In genomic region chrX:12881914-12882313, GRCh38 we compare ENCODE assay signal across 21 cellular contexts. TPM values are rescaled to one million over a fixed set of nuclear protein-coding genes. Genes with fewer than 3 reads are reported as not detected.
DNase-seq lines count a peak whose midpoint lies in the region; ATAC-seq, FAIRE-seq and TF ChIP-seq lines count a peak whose summit lies in the region.
"Had no signal": no experiment of that assay in that cellular context is flagged by ENCODE, and none has a peak within 500 bp of the region (broad histone marks: within the 10 kb centered on the region; RNA-seq: fewer than 3 reads in every experiment).

No MANE protein-coding gene starts in this region.

- WGBS in A549 (ENCODE audit: missing lambda C conversion rate): 68% methylated on average over 2 of the region's 2 CpGs
- 66% methylated on average over 2 of the region's 2 CpGs for WGBS in GM12878 (ENCODE audit: insufficient coverage, insufficient replicate concordance, low lambda C conversion rate, missing lambda C conversion rate)

- H3K9me3 ChIP-seq in A549 (no peaks in the 10 kb centered on the region), GM12878 (replicated peaks; ENCODE audit: control insufficient read depth, insufficient read depth, low read length) (peaks cover 3% of the 10 kb centered on the region; the same call in 2 of the 3 replicates)

- in situ Hi-C loops in GM12878 (cut with MboI): loop anchor here (25.0 kb wide), 1 partner anchor 2005 kb away; no protein-coding TSS in a partner anchor

- H3K9ac ChIP-seq in KMS-11 (no peak overlapping the region), GM12878 (ENCODE audit: control insufficient read depth, insufficient read depth, low read length) (no peak overlapping the region)
- H3K9ac ChIP-seq: BLaER1 treated with 17β-estradiol and CSF1 and Interleukin-3, amounts not matched to agents 10 nM and 100 nM had no signal

- H3K36me3 ChIP-seq in KMS-11 (ENCODE audit: insufficient read depth) (no peaks in the 10 kb centered on the region), GM12878 (ENCODE audit: control insufficient read depth in 2 of 2, insufficient read depth in 2 of 2, low read length in 1 of 2) (peaks cover 4 to 9% of the 10 kb centered on the region in 2 experiments)

- SMC1A ChIA-PET in GM12878 (lab: Charles Lee; ENCODE audit: uncharacterized antibody, unreplicated experiment): no interaction called here

- no peaks in the 10 kb centered on the region for H3K79me2 ChIP-seq in KMS-11 (ENCODE audit: insufficient read depth, low read depth)
- peaks cover 4% of the 10 kb centered on the region for H3K79me2 ChIP-seq in GM12878 (ENCODE audit: control insufficient read depth, insufficient read depth, low read length)

- H3K27ac ChIP-seq in A549 (no peak overlapping the region), KMS-11 (no peak overlapping the region), GM12878 (ENCODE audit: control insufficient read depth, insufficient read depth) (no peak overlapping the region)
- H3K27ac ChIP-seq: PC-9 had no signal

- intact Hi-C loops in GM12878 (cut with micrococcal nuclease; ENCODE audit: unreplicated experiment) (no loop called here), left cardiac atrium (cut with DNase I) (no loop called here)

- no peaks in the 10 kb centered on the region for H3K27me3 ChIP-seq in KMS-11 (ENCODE audit: insufficient read depth, low read depth)
- H3K27me3 ChIP-seq in GM12878 (replicated peaks in 1 of 2; ENCODE audit: control insufficient read depth in 2 of 2, insufficient read depth in 2 of 2, low read length in 1 of 2): no peaks in the 10 kb centered on the region

- DNase-seq in A549 (ENCODE audit: low read depth in 1 of 2, low spot score in 1 of 2) (no peak), GM12878 (ENCODE audit: low read depth, low spot score) (peak; percentile 31), NCI-H2081 (lab: John Stamatoyannopoulos, UW) (no peak), left cardiac atrium (no peak)
- DNase-seq: Calu3; CD8-positive, alpha-beta T cell; KBM-7; NCI-H1105; NCI-H2081 treated with DMSO at 0.1 percent for 48 hours; NCI-H510A; NCI-H748 treated with DMSO at 0.1 percent for 48 hours; PC-9; SW 1271; T-helper 2 cell had no signal

- ATAC-seq in A549 (no peak), GM18867 (IDR thresholded peaks at IDR 0.05; ENCODE audit: unreplicated experiment) (peak; percentile 47), GM12878 (peak; percentile 72), HG03469 (IDR thresholded peaks at IDR 0.05; ENCODE audit: unreplicated experiment) (no peak), left cardiac atrium (no peak), GM18868 (IDR thresholded peaks at IDR 0.05; ENCODE audit: unreplicated experiment) (no peak)
- ATAC-seq: CD8-positive, alpha-beta T cell had no signal

- H3K4me3 ChIP-seq in A549 (no peak overlapping the region), KMS-11 (IDR thresholded peaks at IDR 0.05; ENCODE audit: insufficient read depth, low read depth, low read length) (no peak overlapping the region), GM12878 (no peak overlapping the region)
- H3K4me3 ChIP-seq: BLaER1 treated with 17β-estradiol and CSF1 and Interleukin-3, amounts not matched to agents 10 nM and 100 nM; PC-9 had no signal

- no TSS peak for BruUV-seq in GM12878 (replicated peaks; lab: Mats Ljungman, UMichigan)

- no peak for TF ChIP-seq CTCF in A549 (IDR thresholded peaks at IDR 0.05)
- no peak for TF ChIP-seq CTCF in KMS-11 (conservative IDR thresholded peaks at IDR 0.05; ENCODE audit: low read depth, low read length)
- no peak for TF ChIP-seq CTCF in GM12878 (IDR thresholded peaks at IDR 0.05 in 2 of 3, conservative IDR thresholded peaks at IDR 0.05 in 1 of 3; ENCODE audit: control insufficient read depth in 2 of 3, extremely low read depth in 1 of 3, insufficient read depth in 1 of 3, low read depth in 3 of 3, low read length in 3 of 3)

- TF ChIP-seq RAD21 in A549 (conservative IDR thresholded peaks at IDR 0.05 in 1 of 2, IDR thresholded peaks at IDR 0.05 in 1 of 2) (no peak), GM12878 (IDR thresholded peaks at IDR 0.05; ENCODE audit: insufficient read depth, low read depth, low read length) (no peak)

- TF ChIP-seq POLR2A in A549 (IDR thresholded peaks at IDR 0.05; ENCODE audit: low read length) (no peak), GM12878 (IDR thresholded peaks at IDR 0.05; ENCODE audit: low read depth, low read length) (no peak)

- H2AFZ ChIP-seq in KMS-11 (ENCODE audit: low read depth) (no peak overlapping the region), GM12878 (ENCODE audit: control insufficient read depth, low read depth, low read length) (no peak overlapping the region)
- H2AFZ ChIP-seq: PC-9 had no signal

- TF ChIP-seq EP300 in A549 (IDR thresholded peaks at IDR 0.05) (no peak), GM12878 (IDR thresholded peaks at IDR 0.05; ENCODE audit: borderline replicate concordance in 1 of 2, control insufficient read depth in 1 of 2, low read depth in 2 of 2, low read length in 2 of 2) (no peak)

- RAD21 ChIA-PET in GM12878 (lab: Charles Lee; ENCODE audit: unreplicated experiment): no interaction called here

- peak; percentile 18 for FAIRE-seq in A549 (lab: Jason Lieb, UNC)
- peak; percentile 59 for FAIRE-seq in GM12878 (lab: Jason Lieb, UNC)
- FAIRE-seq: H1 had no signal

- H3K4me2 ChIP-seq in A549 (no peak overlapping the region), KMS-11 (peak overlapping the region; percentile 21; the same call in 1 of the 2 replicates), GM12878 (ENCODE audit: control insufficient read depth, insufficient read depth) (no peak overlapping the region)
- H3K4me2 ChIP-seq: PC-9 had no signal

- H3K4me1 ChIP-seq in A549 (no peaks in the 10 kb centered on the region), KMS-11 (ENCODE audit: low read depth, poor library complexity, severe bottlenecking) (peaks cover 35% of the 10 kb centered on the region), GM12878 (ENCODE audit: control insufficient read depth, insufficient read depth, low read length) (no peaks in the 10 kb centered on the region)

- CTCF ChIA-PET in A549 (lab: Yijun Ruan, JAX): no interaction called here
- CTCF ChIA-PET in GM12878 (lab: Yijun Ruan, JAX): no interaction called here

- no peaks in the 10 kb centered on the region for H4K20me1 ChIP-seq in KMS-11 (ENCODE audit: insufficient read depth)
- H4K20me1 ChIP-seq in GM12878 (ENCODE audit: control insufficient read depth, insufficient read depth): no peaks in the 10 kb centered on the region

- POLR2A ChIA-PET in A549 (lab: Yijun Ruan, JAX): no interaction called here
- POLR2A ChIA-PET in GM12878 (lab: Charles Lee): no interaction called here

TF ChIP-seq in A549, 52 proteins besides CTCF, POLR2A, EP300 and RAD21 (continues in another document):
- no peak for TF ChIP-seq HDAC2 (IDR thresholded peaks at IDR 0.05)

TF ChIP-seq in GM12878, 131 proteins besides CTCF, POLR2A, EP300 and RAD21 (continues in another document):
- TF ChIP-seq SPI1 (IDR thresholded peaks at IDR 0.05; ENCODE audit: borderline replicate concordance, insufficient read depth, low read depth, low read length) (peak; percentile 55; the same call in 1 of the 2 replicates), HDAC2 (IDR thresholded peaks at IDR 0.05) (no peak)

RNA-seq across cellular contexts. Expression of gene TLR7, which starts 15.0 kb away (rescaled TPM):
- not detected in 2 replicates for polyA plus RNA-seq in A549 (2011; rRNA removed)
- polyA plus RNA-seq in A549 (2012; cell fraction: cytosol; rRNA removed): not detected in 2 replicates
- polyA plus RNA-seq in A549 (2012; cell fraction: nucleus; rRNA removed): not detected in 2 replicates
- polyA plus RNA-seq in A549 (2017; fragmentation: RNase III; extraction: RNeasy Plus Mini Kit Qiagen cat#74134 plus additional on column Dnase treatment): not detected in 3 replicates
- not detected in 2 replicates for polyA minus RNA-seq in A549 (2011; rRNA and poly(A)+ RNA removed)
- total RNA-seq in GM12878 (2013; cell fraction: nucleolus; rRNA removed): 43.4 and 46.5 TPM in 2 replicates
- total RNA-seq in GM12878 (2014; rRNA removed): 19.5 and 24.9 TPM in 2 replicates
- total RNA-seq in GM12878 (2014; rRNA removed; fragmentation: Illumina TruSeq; extraction: Trizol): 33.5 and 36.5 TPM in 2 replicates
- 24.9 and 25.2 TPM in 2 replicates for total RNA-seq in GM12878 (2021)
- polyA plus RNA-seq in GM12878 (2011; ENCODE audit: low read depth): 20.5 TPM
- 44.4 and 58.0 TPM in 2 replicates for polyA plus RNA-seq in GM12878 (2011; rRNA removed)
- 21.3 and 23.9 TPM in 2 replicates for polyA plus RNA-seq in GM12878 (2011; cell fraction: cytosol; rRNA removed)
- polyA plus RNA-seq in GM12878 (2011; cell fraction: nucleus; rRNA removed): 10.5 and 11.8 TPM in 2 replicates
- 24.0 and 24.3 TPM in 2 replicates for polyA plus RNA-seq in GM12878 (2012)
- 39.1 and 57.1 TPM in 2 replicates for polyA plus RNA-seq in GM12878 (2014; fragmentation: Illumina TruSeq; extraction: Trizol)
- 10 to 100 TPM; 12.0 to 13.1 TPM for polyA plus RNA-seq in GM12878 (2014; fragmentation: Nextera tagmentation; extraction: Ambion mirVana)
- polyA plus RNA-seq in GM12878 (2014; rRNA removed): 18.0 and 21.9 TPM in 2 replicates
- polyA plus RNA-seq in GM12878 (2016; fragmentation: Nextera tagmentation; extraction: Ambion mirVana): 10 to 100 TPM; 19.5 to 23.3 TPM
- 51.2 and 62.5 TPM in 2 replicates for polyA minus RNA-seq in GM12878 (2011; rRNA and poly(A)+ RNA removed)
- 17.2 and 26.0 TPM in 2 replicates for polyA minus RNA-seq in GM12878 (2011; cell fraction: cytosol; rRNA and poly(A)+ RNA removed)
- polyA minus RNA-seq in GM12878 (2011; cell fraction: nucleus; rRNA and poly(A)+ RNA removed): 18.1 and 28.4 TPM in 2 replicates
- under 1 TPM; 0.73 to 0.91 TPM for total RNA-seq in left cardiac atrium
- total RNA-seq: Calu3, H1, PC-9, SK-MEL-5 had no signal

RNA-seq across cellular contexts. Expression of gene TLR8, which starts 24.5 kb away (rescaled TPM):
- polyA plus RNA-seq in A549 (2011; rRNA removed): not detected in 2 replicates
- not detected in 2 replicates for polyA plus RNA-seq in A549 (2012; cell fraction: cytosol; rRNA removed)
- polyA plus RNA-seq in A549 (2012; cell fraction: nucleus; rRNA removed): not detected in 2 replicates
- polyA plus RNA-seq in A549 (2017; fragmentation: RNase III; extraction: RNeasy Plus Mini Kit Qiagen cat#74134 plus additional on column Dnase treatment): not detected in 3 replicates
- polyA minus RNA-seq in A549 (2011; rRNA and poly(A)+ RNA removed): not detected in 2 replicates
- total RNA-seq in GM12878 (2013; cell fraction: nucleolus; rRNA removed): 0.15 TPM in 1 of 2 replicates, not detected in the other
- total RNA-seq in GM12878 (2014; rRNA removed): not detected in 2 replicates
- not detected in 2 replicates for total RNA-seq in GM12878 (2014; rRNA removed; fragmentation: Illumina TruSeq; extraction: Trizol)
- total RNA-seq in GM12878 (2021): not detected in 2 replicates
- not detected for polyA plus RNA-seq in GM12878 (2011; ENCODE audit: low read depth)
- polyA plus RNA-seq in GM12878 (2011; rRNA removed): 0.04 TPM in 1 of 2 replicates, not detected in the other
- not detected in 2 replicates for polyA plus RNA-seq in GM12878 (2011; cell fraction: cytosol; rRNA removed)
- polyA plus RNA-seq in GM12878 (2011; cell fraction: nucleus; rRNA removed): 0.03 TPM in 2 replicates
- polyA plus RNA-seq in GM12878 (2012): not detected in 2 replicates
- not detected in 2 replicates for polyA plus RNA-seq in GM12878 (2014; fragmentation: Illumina TruSeq; extraction: Trizol)
- polyA plus RNA-seq in GM12878 (2014; fragmentation: Nextera tagmentation; extraction: Ambion mirVana): not detected
- 0.03 TPM in 1 of 2 replicates, not detected in the other for polyA plus RNA-seq in GM12878 (2014; rRNA removed)
- not detected for polyA plus RNA-seq in GM12878 (2016; fragmentation: Nextera tagmentation; extraction: Ambion mirVana)
- polyA minus RNA-seq in GM12878 (2011; rRNA and poly(A)+ RNA removed): not detected in 2 replicates
- polyA minus RNA-seq in GM12878 (2011; cell fraction: cytosol; rRNA and poly(A)+ RNA removed): not detected in 2 replicates
- not detected in 2 replicates for polyA minus RNA-seq in GM12878 (2011; cell fraction: nucleus; rRNA and poly(A)+ RNA removed)
- 1 to 10 TPM; 1.4 to 3.5 TPM for total RNA-seq in left cardiac atrium
- total RNA-seq: Calu3; CD8-positive, alpha-beta T cell; H1; PC-9; SK-MEL-5 had no signal
- polyA plus RNA-seq: H1 had no signal

Comparison
In these comparisons a context has a peak if more than half of its experiments do, and no peak if none do; other contexts are left out.
1. ATAC-seq: peak in GM18867 (single experiment) and GM12878 (single experiment); none in A549 (0 of 2), HG03469 (single experiment), left cardiac atrium (0 of 2) and GM18868 (single experiment).
2. RNA of gene TLR7, which starts 15.0 kb away (total RNA-seq): 19.5 to 46.5 TPM in GM12878; 0.73 to 0.91 TPM in left cardiac atrium; every median in the first group is over 10 times any median in the second.